Comparison of ENCODE assay signal across 1 cellular context in genomic region chr3:47301456-47301855, GRCh38.
TF ChIP-seq lines count a peak whose summit lies in the region.

No MANE protein-coding gene starts in this region.

TF ChIP-seq in GM23338, 12 proteins besides CTCF, POLR2A, EP300 and RAD21 (continued from another document):
- TF ChIP-seq ZNF462 (CRISPR knock-in tag; IDR thresholded peaks at IDR 0.05): no peak
- no peak for TF ChIP-seq NANOG (IDR thresholded peaks at IDR 0.05; ENCODE audit: borderline replicate concordance)
- TF ChIP-seq JUNB (IDR thresholded peaks at IDR 0.05; ENCODE audit: unreplicated experiment): no peak
- no peak for TF ChIP-seq STAT1 (IDR thresholded peaks at IDR 0.05; ENCODE audit: unreplicated experiment)
- TF ChIP-seq EZH2phosphoT487 (IDR thresholded peaks at IDR 0.05; ENCODE audit: unreplicated experiment): no peak
- no peak for TF ChIP-seq ZNF114 (CRISPR knock-in tag; IDR thresholded peaks at IDR 0.05)
